11 cellular contexts compared by ENCODE assay signal in genomic region chr14:100439781-100440180, GRCh38.
DNase-seq lines count a peak whose midpoint lies in the region; ATAC-seq and TF ChIP-seq lines count a peak whose summit lies in the region.
"Had no signal": no experiment of that assay in that cellular context is flagged by ENCODE, and none has a peak within 500 bp of the region (broad histone marks: within the 10 kb centered on the region; RNA-seq: fewer than 3 reads in every experiment).

No MANE protein-coding gene starts in this region.

- 32% methylated on average over 6 of the region's 6 CpGs for WGBS in suprapubic skin

- H3K36me3 ChIP-seq in breast epithelium = no peaks in the 10 kb centered on the region
- H3K36me3 ChIP-seq in suprapubic skin = no peaks in the 10 kb centered on the region
- H3K36me3 ChIP-seq: SJCRH30 had no signal

- no peaks in the 10 kb centered on the region for H3K36me3 Mint-ChIP-seq in activated T-cell treated with anti-CD3 and anti-CD28 coated beads, Interleukin-2, amount 50 U/mL, for 72 hours (ENCODE audit: insufficient read depth in 2 of 2)
- H3K36me3 Mint-ChIP-seq: stimulated activated naive B cell treated with anti-CD40 and anti-IgM and Interleukin-4, amounts not matched to agents 10 μg/mL and 1 μg/mL and 100 μg/mL, for 72 hours had no signal

- TF ChIP-seq EP300 in suprapubic skin (IDR thresholded peaks at IDR 0.05) = no peak

- peaks cover 48% of the 10 kb centered on the region for H3K4me1 Mint-ChIP-seq in stimulated activated naive CD8-positive, alpha-beta T cell treated with anti-CD3 and anti-CD28 coated beads, Interleukin-15, amount 100 ng/mL, for 72 hours
- peaks cover 43% of the 10 kb centered on the region for H3K4me1 Mint-ChIP-seq in activated T-cell treated with anti-CD3 and anti-CD28 coated beads, Interleukin-2, amount 50 U/mL, for 72 hours (ENCODE audit: low read depth)

- H3K27me3 Mint-ChIP-seq in stimulated activated naive CD8-positive, alpha-beta T cell treated with anti-CD3 and anti-CD28 coated beads, Interleukin-15, amount 100 ng/mL, for 72 hours = no peaks in the 10 kb centered on the region
- no peaks in the 10 kb centered on the region for H3K27me3 Mint-ChIP-seq in activated T-cell treated with anti-CD3 and anti-CD28 coated beads, Interleukin-2, amount 50 U/mL, for 72 hours (ENCODE audit: low read depth)
- H3K27me3 Mint-ChIP-seq: dendritic cell treated with granulocyte-macrophage colony-stimulating factor and Interleukin-4, amounts not matched to agents 40 ng/mL and 50 ng/mL, for 4 days; stimulated activated naive B cell treated with anti-CD40 and anti-IgM and Interleukin-4, amounts not matched to agents 10 μg/mL and 1 μg/mL and 100 μg/mL, for 72 hours had no signal

- H3K27me3 ChIP-seq in breast epithelium (no peaks in the 10 kb centered on the region), suprapubic skin (no peaks in the 10 kb centered on the region)
- H3K27me3 ChIP-seq: SJCRH30 had no signal

- no peaks in the 10 kb centered on the region for H3K9me3 ChIP-seq in breast epithelium
- H3K9me3 ChIP-seq in suprapubic skin = no peaks in the 10 kb centered on the region
- H3K9me3 ChIP-seq: SJCRH30 had no signal

- H3K27ac ChIP-seq in breast epithelium (peak overlapping the region; percentile 79 to 80), suprapubic skin (peak overlapping the region; percentile 50)
- H3K27ac ChIP-seq: SJCRH30 had no signal

- H3K4me1 ChIP-seq in breast epithelium = peaks cover 0 to 17% of the 10 kb centered on the region in 2 donors
- H3K4me1 ChIP-seq in suprapubic skin = peaks cover 32% of the 10 kb centered on the region

- no peak overlapping the region for H3K4me3 ChIP-seq in breast epithelium
- no peak overlapping the region for H3K4me3 ChIP-seq in suprapubic skin
- H3K4me3 ChIP-seq: SJCRH30, skin epidermis had no signal

- peak overlapping the region in 1 of 2 donors; percentile 5 for H3K27ac Mint-ChIP-seq in stimulated activated naive CD8-positive, alpha-beta T cell treated with anti-CD3 and anti-CD28 coated beads, Interleukin-15, amount 100 ng/mL, for 72 hours
- no peak overlapping the region for H3K27ac Mint-ChIP-seq in activated T-cell treated with anti-CD3 and anti-CD28 coated beads, Interleukin-2, amount 50 U/mL, for 72 hours
- H3K27ac Mint-ChIP-seq: dendritic cell treated with granulocyte-macrophage colony-stimulating factor and Interleukin-4, amounts not matched to agents 40 ng/mL and 50 ng/mL, for 4 days had no signal

- intact Hi-C loops in breast epithelium (cut with DNase I; ENCODE audit: low total_unique reads) = no loop called here

- no peak overlapping the region for H3K4me3 Mint-ChIP-seq in stimulated activated naive CD8-positive, alpha-beta T cell treated with anti-CD3 and anti-CD28 coated beads, Interleukin-15, amount 100 ng/mL, for 72 hours
- H3K4me3 Mint-ChIP-seq in activated T-cell treated with anti-CD3 and anti-CD28 coated beads, Interleukin-2, amount 50 U/mL, for 72 hours = no peak overlapping the region
- H3K4me3 Mint-ChIP-seq: dendritic cell treated with granulocyte-macrophage colony-stimulating factor and Interleukin-4, amounts not matched to agents 40 ng/mL and 50 ng/mL, for 4 days; stimulated activated naive B cell treated with anti-CD40 and anti-IgM and Interleukin-4, amounts not matched to agents 10 μg/mL and 1 μg/mL and 100 μg/mL, for 72 hours had no signal

- TF ChIP-seq CTCF in breast epithelium (IDR thresholded peaks at IDR 0.05) (no peak), suprapubic skin (IDR thresholded peaks at IDR 0.05) (no peak)

- TF ChIP-seq POLR2A in breast epithelium (IDR thresholded peaks at IDR 0.05) (no peak), suprapubic skin (IDR thresholded peaks at IDR 0.05) (no peak)

- DNase-seq in M059J (ENCODE audit: low read depth) = peak; percentile 68
- no peak for DNase-seq in breast epithelium (ENCODE audit: low spot score in 2 of 2)
- peak; percentile 43 for DNase-seq in islet precursor cell
- no peak for DNase-seq in suprapubic skin (ENCODE audit: low spot score in 2 of 2)
- DNase-seq in stimulated activated naive CD8-positive, alpha-beta T cell treated with anti-CD3 and anti-CD28 coated beads, Interleukin-15, amount 100 ng/mL, for 72 hours = no peak
- DNase-seq in activated T-cell treated with anti-CD3 and anti-CD28 coated beads, Interleukin-2, amount 50 U/mL, for 72 hours = no peak

- no peaks in the 10 kb centered on the region for H3K9me3 Mint-ChIP-seq in stimulated activated naive CD8-positive, alpha-beta T cell treated with anti-CD3 and anti-CD28 coated beads, Interleukin-15, amount 100 ng/mL, for 72 hours
- no peaks in the 10 kb centered on the region for H3K9me3 Mint-ChIP-seq in activated T-cell treated with anti-CD3 and anti-CD28 coated beads, Interleukin-2, amount 50 U/mL, for 72 hours
- H3K9me3 Mint-ChIP-seq: dendritic cell treated with granulocyte-macrophage colony-stimulating factor and Interleukin-4, amounts not matched to agents 40 ng/mL and 50 ng/mL, for 4 days; stimulated activated naive B cell treated with anti-CD40 and anti-IgM and Interleukin-4, amounts not matched to agents 10 μg/mL and 1 μg/mL and 100 μg/mL, for 72 hours had no signal

- ATAC-seq in stimulated activated naive CD8-positive, alpha-beta T cell treated with anti-CD3 and anti-CD28 coated beads, Interleukin-15, amount 100 ng/mL, for 72 hours = no peak
- ATAC-seq in activated T-cell treated with anti-CD3 and anti-CD28 coated beads, Interleukin-2, amount 50 U/mL, for 72 hours (replicated peaks in 1 of 2) = no peak
- no peak for ATAC-seq in GM21360 (IDR thresholded peaks at IDR 0.05; ENCODE audit: unreplicated experiment)

Comparison
In these comparisons a context has a peak if more than half of its experiments do, and no peak if none do; other contexts are left out.
1. DNase-seq: peak in M059J (single experiment) and islet precursor cell (single experiment); none in breast epithelium (0 of 2), suprapubic skin (0 of 2), stimulated activated naive CD8-positive, alpha-beta T cell treated with anti-CD3 and anti-CD28 coated beads, Interleukin-15, amount 100 ng/mL, for 72 hours (0 of 2) and activated T-cell treated with anti-CD3 and anti-CD28 coated beads, Interleukin-2, amount 50 U/mL, for 72 hours (0 of 2).